Comparison of ENCODE assay signal across 8 cellular contexts in genomic region chr7:34928052-34928451, GRCh38.
DNase-seq lines count a peak whose midpoint lies in the region; ATAC-seq and TF ChIP-seq lines count a peak whose summit lies in the region.

No MANE protein-coding gene starts in this region.

- no peak overlapping the region for H3K4me3 Mint-ChIP-seq in CD8-positive, alpha-beta memory T cell
- H3K4me3 Mint-ChIP-seq in T-helper 2 cell treated with Interferon-gamma antibody and Interleukin-4, amounts not matched to agents 5 μg/mL and 100 μg/mL, for 36 hours, result no peak overlapping the region
- H3K4me3 Mint-ChIP-seq in chondrocyte (ENCODE audit: unreplicated experiment), result no peak overlapping the region

- H3K36me3 ChIP-seq in CD8-positive, alpha-beta memory T cell (ENCODE audit: insufficient read depth, low read length), result no peaks in the 10 kb centered on the region

- POLR2A ChIA-PET in CD8-positive, alpha-beta memory T cell (lab: Charles Lee), result no interaction called here

- no peaks in the 10 kb centered on the region for H3K27me3 Mint-ChIP-seq in CD8-positive, alpha-beta memory T cell
- H3K27me3 Mint-ChIP-seq in T-helper 2 cell treated with Interferon-gamma antibody and Interleukin-4, amounts not matched to agents 5 μg/mL and 100 μg/mL, for 36 hours (ENCODE audit: low read depth), result peaks cover 9% of the 10 kb centered on the region
- H3K27me3 Mint-ChIP-seq in chondrocyte (ENCODE audit: low read depth), result no peaks in the 10 kb centered on the region

- peak; percentile 95 for ATAC-seq in GM19351 (IDR thresholded peaks at IDR 0.05; ENCODE audit: unreplicated experiment)
- peak; percentile 80 for ATAC-seq in HG03432 (IDR thresholded peaks at IDR 0.05; ENCODE audit: unreplicated experiment)

- H3K9me3 Mint-ChIP-seq in CD8-positive, alpha-beta memory T cell, result no peaks in the 10 kb centered on the region
- no peaks in the 10 kb centered on the region for H3K9me3 Mint-ChIP-seq in T-helper 2 cell treated with Interferon-gamma antibody and Interleukin-4, amounts not matched to agents 5 μg/mL and 100 μg/mL, for 36 hours
- H3K9me3 Mint-ChIP-seq in chondrocyte (ENCODE audit: low read depth), result peaks cover 10% of the 10 kb centered on the region

- peak in 4 of 5 donors; percentile 4 to 53 (median 8) for DNase-seq in CD8-positive, alpha-beta memory T cell
- DNase-seq in T-helper 2 cell treated with Interferon-gamma antibody and Interleukin-4, amounts not matched to agents 5 μg/mL and 100 μg/mL, for 36 hours (ENCODE audit: low spot score), result peak; percentile 20
- no peak for DNase-seq in chondrocyte (ENCODE audit: low spot score)
- DNase-seq in myocyte (ENCODE audit: low read depth), result peak; percentile 49
- no peak for DNase-seq in NCI-H1436 treated with DMSO at 0.1 percent for 48 hours (lab: John Stamatoyannopoulos, UW)
- no peak for DNase-seq in DMS114 treated with DMSO at 0.1 percent for 48 hours (lab: John Stamatoyannopoulos, UW; ENCODE audit: unreplicated experiment)

- H3K4me1 ChIP-seq in CD8-positive, alpha-beta memory T cell (ENCODE audit: insufficient read depth, low read length), result no peaks in the 10 kb centered on the region

- no peaks in the 10 kb centered on the region for H3K4me1 Mint-ChIP-seq in CD8-positive, alpha-beta memory T cell
- peaks cover 7% of the 10 kb centered on the region for H3K4me1 Mint-ChIP-seq in T-helper 2 cell treated with Interferon-gamma antibody and Interleukin-4, amounts not matched to agents 5 μg/mL and 100 μg/mL, for 36 hours (ENCODE audit: low read depth)
- H3K4me1 Mint-ChIP-seq in chondrocyte (ENCODE audit: low read depth), result no peaks in the 10 kb centered on the region

- H3K36me3 Mint-ChIP-seq in CD8-positive, alpha-beta memory T cell, result peaks cover 4 to 14% (median 6%) of the 10 kb centered on the region in 3 donors
- H3K36me3 Mint-ChIP-seq in T-helper 2 cell treated with Interferon-gamma antibody and Interleukin-4, amounts not matched to agents 5 μg/mL and 100 μg/mL, for 36 hours (ENCODE audit: low read depth), result no peaks in the 10 kb centered on the region
- peaks cover 8% of the 10 kb centered on the region for H3K36me3 Mint-ChIP-seq in chondrocyte (ENCODE audit: low read depth)

- peak overlapping the region in 1 of 8 donors; percentile 78 for H3K27ac Mint-ChIP-seq in CD8-positive, alpha-beta memory T cell
- H3K27ac Mint-ChIP-seq in T-helper 2 cell treated with Interferon-gamma antibody and Interleukin-4, amounts not matched to agents 5 μg/mL and 100 μg/mL, for 36 hours, result no peak overlapping the region
- no peak overlapping the region for H3K27ac Mint-ChIP-seq in chondrocyte (ENCODE audit: unreplicated experiment)

- CTCF ChIA-PET in CD8-positive, alpha-beta memory T cell (lab: Charles Lee), result no interaction called here

- no peak overlapping the region for H3K4me3 ChIP-seq in CD8-positive, alpha-beta memory T cell (ENCODE audit: low read length)

- peak; percentile 73 for TF ChIP-seq CTCF in chondrocyte (IDR thresholded peaks at IDR 0.05)

- no peaks in the 10 kb centered on the region for H3K27me3 ChIP-seq in CD8-positive, alpha-beta memory T cell (ENCODE audit: insufficient read depth, low read length, poor library complexity, severe bottlenecking)

- no peaks in the 10 kb centered on the region for H3K9me3 ChIP-seq in CD8-positive, alpha-beta memory T cell (ENCODE audit: low read length)

- no peak overlapping the region for H3K27ac ChIP-seq in CD8-positive, alpha-beta memory T cell (ENCODE audit: low read depth, low read length)

Comparison
In these comparisons a context has a peak if more than half of its experiments do, and no peak if none do; other contexts are left out.
1. DNase-seq: peak in CD8-positive, alpha-beta memory T cell (4 of 5), T-helper 2 cell treated with Interferon-gamma antibody and Interleukin-4, amounts not matched to agents 5 μg/mL and 100 μg/mL, for 36 hours (single experiment) and myocyte (single experiment); none in chondrocyte (single experiment), NCI-H1436 treated with DMSO at 0.1 percent for 48 hours (single experiment) and DMS114 treated with DMSO at 0.1 percent for 48 hours (single experiment).